ENCODE assay signal across 24 cellular contexts in the genomic region with DNA sequence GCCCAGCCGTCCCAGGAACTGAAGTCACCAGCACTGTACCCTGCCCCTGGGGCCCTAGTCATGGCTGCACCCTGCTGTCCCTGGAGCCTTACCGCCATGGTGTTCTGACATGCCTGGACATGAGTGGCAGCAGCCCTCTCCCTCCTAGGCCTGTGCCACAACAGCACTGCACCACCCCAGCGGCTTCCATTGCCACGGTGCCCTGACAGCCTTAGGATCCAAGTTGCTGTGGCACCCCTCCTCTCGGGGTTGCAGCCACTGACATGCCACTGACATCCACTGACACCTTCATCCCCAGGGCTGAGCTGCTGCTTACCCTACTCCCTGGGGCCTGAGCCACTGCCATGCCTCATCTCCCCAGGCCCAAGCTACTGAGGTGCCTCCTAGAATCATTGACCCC. TPM values are rescaled to one million over a fixed set of nuclear protein-coding genes. Genes with fewer than 3 reads are reported as not detected.
"Had no signal": no experiment of that assay in that cellular context is flagged by ENCODE, and none has a peak within 500 bp of the region (broad histone marks: within the 10 kb centered on the region; RNA-seq: fewer than 3 reads in every experiment).

No MANE protein-coding gene starts in this region.

- H3K4me3 Mint-ChIP-seq: activated B cell treated with CpG ODN at 0.5 μM for 24 hours; activated CD8-positive, alpha-beta T cell treated with anti-CD3 and anti-CD28 coated beads, Interleukin-2, amount 10 ng/mL, durations not matched to agents 7 days and 5 days; neural progenitor cell had no signal

- H3K36me3 Mint-ChIP-seq: neural progenitor cell had no signal

- DNase-seq: activated B cell treated with CpG ODN at 0.5 μM for 24 hours; activated CD4-positive, alpha-beta T cell treated with anti-CD3 and anti-CD28 coated beads for 48 hours; activated CD8-positive, alpha-beta T cell treated with anti-CD3 and anti-CD28 coated beads, Interleukin-2, amount 10 ng/mL, durations not matched to agents 7 days and 5 days; activated naive CD4-positive, alpha-beta T cell treated with anti-CD3 and anti-CD28 coated beads, Interleukin-2, amount 50 U/mL, for 16 hours; activated T-cell treated with anti-CD3 and anti-CD28 coated beads for 4 hours; effector CD4-positive, alpha-beta T cell; foreskin melanocyte; left cardiac atrium; lower lobe of right lung; midbrain; stimulated activated CD4-positive, alpha-beta T cell treated with anti-CD3 and anti-CD28 coated beads, Interleukin-15, amount 100 ng/mL, for 24 hours; stimulated activated CD4-positive, alpha-beta T cell treated with anti-CD3 and anti-CD28 coated beads, Interleukin-4, amount 100 ng/mL, for 1 hour; stimulated activated naive CD4-positive, alpha-beta T cell; T-helper 2 cell had no signal

- H3K9me3 Mint-ChIP-seq: activated T-helper 2 cell treated with anti-CD3 and anti-CD28 coated beads, Interferon-gamma antibody, Interleukin-2, Interleukin-4, amounts not matched to agents 10 μg/mL and 5 μg/mL and 100 μg/mL, durations not matched to agents 14 hours and 24 hours and 36 hours; neural progenitor cell had no signal

- H3K27ac Mint-ChIP-seq: activated B cell treated with CpG ODN at 0.5 μM for 24 hours; activated CD8-positive, alpha-beta T cell treated with anti-CD3 and anti-CD28 coated beads, Interleukin-2, amount 10 ng/mL, durations not matched to agents 7 days and 5 days; activated T-helper 2 cell treated with anti-CD3 and anti-CD28 coated beads, Interferon-gamma antibody, Interleukin-2, Interleukin-4, amounts not matched to agents 10 μg/mL and 5 μg/mL and 100 μg/mL, durations not matched to agents 14 hours and 24 hours and 36 hours; neural progenitor cell had no signal

- H3K9ac ChIP-seq: neural progenitor cell had no signal

- H3K36me3 ChIP-seq: cardiac muscle cell, heart left ventricle, lower lobe of right lung, neural progenitor cell, pancreas, SJSA1, upper lobe of left lung had no signal

- H3K27me3 ChIP-seq: cardiac muscle cell, neural progenitor cell, pancreas, SJSA1, upper lobe of left lung had no signal

- H3K27ac ChIP-seq: cardiac muscle cell, heart left ventricle, lower lobe of right lung, neural progenitor cell, pancreas, SJSA1, skin epidermis, upper lobe of left lung had no signal

- H3K4me3 ChIP-seq: cardiac muscle cell, heart left ventricle, lower lobe of right lung, neural progenitor cell, pancreas, SJSA1, skin epidermis, upper lobe of left lung had no signal

- H3K4me1 ChIP-seq: heart left ventricle, lower lobe of right lung, neural progenitor cell, pancreas, SJSA1, upper lobe of left lung had no signal

- H3K9me3 ChIP-seq: pancreas, SJSA1 had no signal

- ATAC-seq: activated CD8-positive, alpha-beta T cell treated with anti-CD3 and anti-CD28 coated beads, Interleukin-2, amount 10 ng/mL, durations not matched to agents 7 days and 5 days; left cardiac atrium; lower lobe of right lung; pancreas had no signal

- H3K4me1 Mint-ChIP-seq: activated B cell treated with CpG ODN at 0.5 μM for 24 hours had no signal

RNA-seq across cellular contexts. Expression of a gene that starts 39.6 kb away (rescaled TPM):
- total RNA-seq: activated B cell treated with CpG ODN at 0.5 μM for 24 hours, cardiac muscle cell, heart left ventricle, left cardiac atrium, SJSA1, subcutaneous adipose tissue had no signal
- polyA plus RNA-seq: cardiac muscle cell, fibroblast of lung, heart left ventricle had no signal
